ENCODE assay signal across 8 cellular contexts in genomic region chr2:218567797-218568189, GRCh38. TPM values are rescaled to one million over a fixed set of nuclear protein-coding genes. Genes with fewer than 3 reads are reported as not detected.
DNase-seq lines count a peak whose midpoint lies in the region; ATAC-seq and TF ChIP-seq lines count a peak whose summit lies in the region.

No MANE protein-coding gene starts in this region.

- intact Hi-C loops in activated B cell treated with CpG ODN at 0.5 μM for 24 hours (cut with micrococcal nuclease) = loop anchor here (1.0 to 10.0 kb wide), 16 partner anchors 92 to 931 kb away; partner anchors contain the start of genes AAMP, ARPC2, BCS1L and CNPPD1
- intact Hi-C loops in prostate gland (cut with DNase I) = loop anchor here (2.0 to 10.0 kb wide), 3 partner anchors 80 to 283 kb away; no protein-coding TSS in a partner anchor

- ATAC-seq in GM19397 (IDR thresholded peaks at IDR 0.05; ENCODE audit: unreplicated experiment) (peak; percentile 41), HG03442 (IDR thresholded peaks at IDR 0.05; ENCODE audit: unreplicated experiment) (peak; percentile 38), activated B cell treated with CpG ODN at 0.5 μM for 24 hours (ENCODE audit: low read depth) (peak; percentile 44)

- H3K27me3 Mint-ChIP-seq in activated B cell treated with CpG ODN at 0.5 μM for 24 hours = no peaks in the 10 kb centered on the region

- peak overlapping the region; percentile 97 for H3K4me3 Mint-ChIP-seq in activated B cell treated with CpG ODN at 0.5 μM for 24 hours

- POLR2A ChIA-PET in activated B cell treated with CpG ODN at 0.5 μM for 24 hours (lab: Charles Lee) = interaction anchor here (0.6 to 1.2 kb wide), 9 partner anchors 9 to 351 kb away, joined by 3 to 7 read pairs (median 3); partner anchors contain the start of genes ARPC2, BCS1L, CTDSP1 and TTLL4

- H3K4me3 ChIP-seq in fibroblast of villous mesenchyme (ENCODE audit: low read depth, low read length) (peak overlapping the region; percentile 95), prostate gland (peak overlapping the region; percentile 72 to 80)

- CTCF ChIA-PET in activated B cell treated with CpG ODN at 0.5 μM for 24 hours (lab: Charles Lee) = no interaction called here

- H3K27ac Mint-ChIP-seq in activated B cell treated with CpG ODN at 0.5 μM for 24 hours = peak overlapping the region; percentile 99

- no peaks in the 10 kb centered on the region for H3K4me1 ChIP-seq in prostate gland (replicated peaks)

- TF ChIP-seq CTCF in activated B cell treated with CpG ODN at 0.5 μM for 24 hours (IDR thresholded peaks at IDR 0.05) = no peak
- no peak for TF ChIP-seq CTCF in fibroblast of villous mesenchyme (IDR thresholded peaks at IDR 0.05; ENCODE audit: insufficient read depth, low read depth, low read length)
- no peak for TF ChIP-seq CTCF in prostate gland (IDR thresholded peaks at IDR 0.05)

- no peaks in the 10 kb centered on the region for H3K9me3 ChIP-seq in prostate gland

- H3K9me3 Mint-ChIP-seq in activated B cell treated with CpG ODN at 0.5 μM for 24 hours = no peaks in the 10 kb centered on the region

- H3K27me3 ChIP-seq in prostate gland (replicated peaks; ENCODE audit: insufficient read depth) = no peaks in the 10 kb centered on the region

- WGBS in prostate gland = under 1% methylated on average over 19 of the region's 19 CpGs

- no peak for TF ChIP-seq POLR2A in prostate gland (IDR thresholded peaks at IDR 0.05)

- peaks cover 50% of the 10 kb centered on the region for H3K36me3 Mint-ChIP-seq in activated B cell treated with CpG ODN at 0.5 μM for 24 hours (ENCODE audit: low read depth)

- H3K4me1 Mint-ChIP-seq in activated B cell treated with CpG ODN at 0.5 μM for 24 hours = peaks cover 45% of the 10 kb centered on the region

- DNase-seq in DMS153 treated with DMSO at 0.1 percent for 48 hours (lab: John Stamatoyannopoulos, UW; ENCODE audit: unreplicated experiment) (peak; percentile 55), activated B cell treated with CpG ODN at 0.5 μM for 24 hours (no peak), fibroblast of villous mesenchyme (ENCODE audit: low read depth) (no peak), prostate gland (ENCODE audit: low spot score) (no peak), NCI-H2171 treated with DMSO at 0.1 percent for 48 hours (lab: John Stamatoyannopoulos, UW) (no peak), AML-193 (lab: John Stamatoyannopoulos, UW) (no peak)

- peak overlapping the region; percentile 92 to 93 for H3K27ac ChIP-seq in prostate gland

- no peaks in the 10 kb centered on the region for H3K36me3 ChIP-seq in prostate gland

RNA-seq across cellular contexts. Expression of gene USP37, which starts 0.4 kb away (rescaled TPM):
- 14.3 and 23.1 TPM in 2 replicates for total RNA-seq in activated B cell treated with CpG ODN at 0.5 μM for 24 hours
- 18.0 and 21.2 TPM in 2 replicates for total RNA-seq in fibroblast of villous mesenchyme
- 10 to 100 TPM; 12.3 to 31.9 TPM for total RNA-seq in prostate gland

RNA-seq across cellular contexts. Expression of gene CNOT9, which starts 0.8 kb away (rescaled TPM):
- 60.5 and 74.4 TPM in 2 replicates for total RNA-seq in activated B cell treated with CpG ODN at 0.5 μM for 24 hours
- 69.6 and 86.8 TPM in 2 replicates for total RNA-seq in fibroblast of villous mesenchyme
- total RNA-seq in prostate gland = 10 to 100 TPM; 31.7 to 77.6 TPM

RNA-seq across cellular contexts. Expression of gene PLCD4, which starts 39.9 kb away (rescaled TPM):
- 0.64 and 1.0 TPM in 2 replicates for total RNA-seq in activated B cell treated with CpG ODN at 0.5 μM for 24 hours
- 0.97 and 2.2 TPM in 2 replicates for total RNA-seq in fibroblast of villous mesenchyme
- total RNA-seq in prostate gland = 1 to 10 TPM; 1.1 to 2.7 TPM
